In genomic region chr20:11132819-11133341, GRCh38 we compare ENCODE assay signal across 14 cellular contexts.
DNase-seq lines count a peak whose midpoint lies in the region; ATAC-seq and TF ChIP-seq lines count a peak whose summit lies in the region.
"Had no signal": no experiment of that assay in that cellular context is flagged by ENCODE, and none has a peak within 500 bp of the region (broad histone marks: within the 10 kb centered on the region; RNA-seq: fewer than 3 reads in every experiment).

No MANE protein-coding gene starts in this region.

- no peaks in the 10 kb centered on the region for H3K9me3 ChIP-seq in PC-3 (ENCODE audit: low read length)

- peak overlapping the region; percentile 27 for H3K27ac Mint-ChIP-seq in Calu3 (ENCODE audit: unreplicated experiment)
- H3K27ac Mint-ChIP-seq: CD14-positive monocyte; CD8-positive, alpha-beta T cell had no signal

- H3K4me3 ChIP-seq in PC-3 (ENCODE audit: low read length) (0 out of 2 replicates have a peak overlapping the region, but pooled peaks have one; percentile 0), epithelial cell of esophagus (ENCODE audit: low read length) (no peak overlapping the region)

- peaks cover 29% of the 10 kb centered on the region for H3K4me1 ChIP-seq in PC-3 (ENCODE audit: insufficient read depth, low read length)

- peak overlapping the region; percentile 68 for H3K27ac ChIP-seq in PC-3 (ENCODE audit: low read length)
- H3K27ac ChIP-seq: HL-60 had no signal

- H3K4me2 ChIP-seq in PC-3 (ENCODE audit: low read length) = peak overlapping the region; percentile 32

- POLR2A ChIA-PET in PC-3 (lab: Charles Lee; ENCODE audit: unreplicated experiment) = no interaction called here

- peak; percentile 82 for ATAC-seq in PC-3
- ATAC-seq: CD8-positive, alpha-beta T cell; HCT116 had no signal

- TF ChIP-seq CTCF in Calu3 (IDR thresholded peaks at IDR 0.05; ENCODE audit: unreplicated experiment) (no peak), PC-3 (conservative IDR thresholded peaks at IDR 0.05; ENCODE audit: low read depth, low read length) (no peak), epithelial cell of esophagus (IDR thresholded peaks at IDR 0.05; ENCODE audit: insufficient read depth, low read depth, low read length, missing control alignments) (no peak)

- H3K36me3 ChIP-seq in PC-3 (ENCODE audit: low read depth, low read length) = no peaks in the 10 kb centered on the region

- H3K27me3 Mint-ChIP-seq in Calu3 (ENCODE audit: unreplicated experiment) = no peaks in the 10 kb centered on the region

- H3K4me1 Mint-ChIP-seq in Calu3 (ENCODE audit: low read depth, unreplicated experiment) = peaks cover 35% of the 10 kb centered on the region
- H3K4me1 Mint-ChIP-seq: CD14-positive monocyte had no signal

- BruUV-seq in Calu3 (replicated peaks; lab: Mats Ljungman, UMichigan) = no TSS peak
- no TSS peak for BruUV-seq in PC-3 (replicated peaks; lab: Mats Ljungman, UMichigan)

- H3K9me3 Mint-ChIP-seq in Calu3 (ENCODE audit: low read depth, unreplicated experiment) = peaks cover 4% of the 10 kb centered on the region

- H2AFZ ChIP-seq in PC-3 (ENCODE audit: low read length) = no peak overlapping the region

- intact Hi-C loops in Calu3 (cut with micrococcal nuclease; ENCODE audit: unreplicated experiment) = loop anchor here (5.0 kb wide), 1 partner anchor 74 kb away; no protein-coding TSS in a partner anchor
- intact Hi-C loops in PC-3 (cut with micrococcal nuclease) = loop anchor here (10.0 kb wide), 1 partner anchor 412 kb away; no protein-coding TSS in a partner anchor

- no peaks in the 10 kb centered on the region for H3K79me2 ChIP-seq in PC-3 (ENCODE audit: low read length)

- no peaks in the 10 kb centered on the region for H3K27me3 ChIP-seq in PC-3 (ENCODE audit: low read length)

- H3K9ac ChIP-seq in PC-3 (ENCODE audit: low read length) = peak overlapping the region; percentile 18; the same call in 1 of the 2 replicates

- DNase-seq in Calu3 = no peak
- peak; percentile 62 for DNase-seq in PC-3
- DNase-seq in epithelial cell of esophagus (ENCODE audit: low read depth) = peak; percentile 55
- peak; percentile 29 for DNase-seq in renal cortical epithelial cell (ENCODE audit: low read depth)
- no peak for DNase-seq in NCI-H2227 treated with DMSO at 0.1 percent for 48 hours (lab: John Stamatoyannopoulos, UW)
- no peak for DNase-seq in stimulated activated CD4-positive, alpha-beta T cell treated with anti-CD3 and anti-CD28 coated beads, Interleukin-12 subunit alpha, Interleukin-12 subunit beta, amount 100 ng/mL, for 4 hours
- DNase-seq: CD8-positive, alpha-beta T cell; DMS 273 treated with DMSO at 0.1 percent for 48 hours; DMS79 treated with DMSO at 0.1 percent for 48 hours; EL; KBM-7 had no signal

- H3K9me2 ChIP-seq in PC-3 (replicated peaks; ENCODE audit: low read length) = no peaks in the 10 kb centered on the region

- no peaks in the 10 kb centered on the region for H3K36me3 Mint-ChIP-seq in Calu3 (ENCODE audit: insufficient read depth, unreplicated experiment)
- H3K36me3 Mint-ChIP-seq: CD14-positive monocyte; CD8-positive, alpha-beta T cell had no signal

- peaks cover 4% of the 10 kb centered on the region for H3F3A ChIP-seq in PC-3 (ENCODE audit: low read length, unreplicated experiment)

- no peaks in the 10 kb centered on the region for H4K20me1 ChIP-seq in PC-3 (ENCODE audit: low read length)

- CTCF ChIA-PET in Calu3 (lab: Charles Lee) = no interaction called here
- CTCF ChIA-PET in PC-3 (lab: Charles Lee) = no interaction called here

- no peak overlapping the region for H3K4me3 Mint-ChIP-seq in Calu3 (ENCODE audit: low read depth, unreplicated experiment)
- H3K4me3 Mint-ChIP-seq: CD14-positive monocyte; CD8-positive, alpha-beta T cell had no signal

Comparison
In these comparisons a context has a peak if more than half of its experiments do, and no peak if none do; other contexts are left out.
1. DNase-seq: peak in PC-3 (single experiment), epithelial cell of esophagus (single experiment) and renal cortical epithelial cell (single experiment); none in Calu3 (single experiment), NCI-H2227 treated with DMSO at 0.1 percent for 48 hours (single experiment) and stimulated activated CD4-positive, alpha-beta T cell treated with anti-CD3 and anti-CD28 coated beads, Interleukin-12 subunit alpha, Interleukin-12 subunit beta, amount 100 ng/mL, for 4 hours (single experiment).